In the genomic region with DNA sequence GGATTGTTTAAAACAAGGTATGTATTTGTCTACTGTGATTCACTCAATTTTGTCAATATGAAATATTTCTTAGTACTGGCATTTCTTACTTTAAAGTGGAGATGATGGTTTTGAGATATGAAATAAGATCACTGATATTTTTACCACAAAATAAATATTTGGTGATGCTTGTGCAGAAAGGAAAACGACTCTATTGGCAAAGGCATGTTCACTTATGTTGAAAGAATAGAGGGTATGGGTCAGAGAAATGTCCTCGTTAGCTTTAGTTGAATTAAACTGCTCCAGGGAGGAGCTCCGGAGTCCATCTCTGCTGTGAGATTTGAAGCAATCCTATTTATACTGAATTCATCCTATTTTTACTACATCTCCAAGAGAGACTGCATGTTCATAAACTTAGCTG, we compare ENCODE assay signal across 21 cellular contexts.
"Had no signal": no experiment of that assay in that cellular context is flagged by ENCODE, and none has a peak within 500 bp of the region (broad histone marks: within the 10 kb centered on the region; RNA-seq: fewer than 3 reads in every experiment).

No MANE protein-coding gene starts in this region.

- H3K9ac ChIP-seq: KMS-11, SK-N-SH had no signal

- H3K27ac Mint-ChIP-seq: IgD-negative memory B cell had no signal

- H3K4me3 ChIP-seq: K562 had no signal

- H3K4me2 ChIP-seq: KMS-11, SK-N-SH had no signal

- H3K4me1 Mint-ChIP-seq: IgD-negative memory B cell had no signal

- H3K27ac ChIP-seq: KMS-11, RWPE1 had no signal

- H3K9me3 ChIP-seq: SK-N-SH had no signal

- DNase-seq: Kasumi-1, MM.1S, NCI-H1092 treated with DMSO at 0.1 percent for 48 hours, NCI-H1436, NCI-H187, NCI-H2029, NCI-H2171, NCI-H226, NCI-H446, NCI-H510A, NCI-H524 treated with DMSO at 0.1 percent for 48 hours, NCI-H69, NCI-H774, SHP77, SK-N-SH, SW 1271 had no signal

- H3K27me3 Mint-ChIP-seq: IgD-negative memory B cell had no signal

- H3K4me3 Mint-ChIP-seq: IgD-negative memory B cell had no signal

- ATAC-seq: K562, Panc1 had no signal

- H3K9me2 ChIP-seq: SK-N-SH had no signal
